In genomic region chr6:52215787-52216186, GRCh38 we compare ENCODE assay signal across 32 cellular contexts. TPM values are rescaled to one million over a fixed set of nuclear protein-coding genes. Genes with fewer than 3 reads are reported as not detected.
"Had no signal": no experiment of that assay in that cellular context is flagged by ENCODE, and none has a peak within 500 bp of the region (broad histone marks: within the 10 kb centered on the region; RNA-seq: fewer than 3 reads in every experiment).

No MANE protein-coding gene starts in this region.

- DNase-seq: Kasumi-1, KBM-7, MG63, NCI-H1048, NCI-H1092 treated with DMSO at 0.1 percent for 48 hours, NCI-H1105 treated with DMSO at 0.1 percent for 48 hours, NCI-H1417, NCI-H1436, NCI-H146, NCI-H1694, NCI-H187, NCI-H2029, NCI-H2081, NCI-H2171 treated with DMSO at 0.1 percent for 48 hours, NCI-H2227 treated with DMSO at 0.1 percent for 48 hours, NCI-H345, NCI-H446, NCI-H510A treated with DMSO at 0.1 percent for 48 hours, NCI-H524 treated with DMSO at 0.1 percent for 48 hours, NCI-H526 treated with DMSO at 0.1 percent for 48 hours, NCI-H748 treated with DMSO at 0.1 percent for 48 hours, NCI-H82, PC-3, Peyer's patch, Right ventricle myocardium superior, RPMI8226, SHP77 treated with DMSO at 0.1 percent for 48 hours, SK-N-SH had no signal

- H3K27me3 ChIP-seq: Peyer's patch had no signal

- H3K27ac ChIP-seq: Peyer's patch, SJSA1 had no signal

- H3K36me3 ChIP-seq: MG63, Peyer's patch, SJSA1 had no signal

- H3K4me3 ChIP-seq: MG63, Peyer's patch, SJSA1 had no signal

- H3K4me1 ChIP-seq: Peyer's patch, SJSA1 had no signal

- H3K9me3 ChIP-seq: MG63, Peyer's patch, SJSA1, SK-N-SH had no signal

- H3K4me2 ChIP-seq: SK-N-SH had no signal

- ATAC-seq: PC-3 had no signal

- H3K9ac ChIP-seq: SK-N-SH had no signal

RNA-seq across cellular contexts. Expression of gene IL17F, which starts 28.5 kb away (rescaled TPM):
- total RNA-seq: M059J, NCI-H460, OCI-LY7, PC-3, Peyer's patch, Right ventricle myocardium superior, SJSA1 had no signal
- polyA plus RNA-seq: SK-N-SH had no signal

RNA-seq across cellular contexts. Expression of gene IL17A, which starts 29.6 kb away (rescaled TPM):
- total RNA-seq: M059J, NCI-H460, OCI-LY7, PC-3, Peyer's patch, Right ventricle myocardium superior, SJSA1 had no signal
- polyA plus RNA-seq: SK-N-SH had no signal
